ENCODE assay signal across 8 cellular contexts in the genomic region with DNA sequence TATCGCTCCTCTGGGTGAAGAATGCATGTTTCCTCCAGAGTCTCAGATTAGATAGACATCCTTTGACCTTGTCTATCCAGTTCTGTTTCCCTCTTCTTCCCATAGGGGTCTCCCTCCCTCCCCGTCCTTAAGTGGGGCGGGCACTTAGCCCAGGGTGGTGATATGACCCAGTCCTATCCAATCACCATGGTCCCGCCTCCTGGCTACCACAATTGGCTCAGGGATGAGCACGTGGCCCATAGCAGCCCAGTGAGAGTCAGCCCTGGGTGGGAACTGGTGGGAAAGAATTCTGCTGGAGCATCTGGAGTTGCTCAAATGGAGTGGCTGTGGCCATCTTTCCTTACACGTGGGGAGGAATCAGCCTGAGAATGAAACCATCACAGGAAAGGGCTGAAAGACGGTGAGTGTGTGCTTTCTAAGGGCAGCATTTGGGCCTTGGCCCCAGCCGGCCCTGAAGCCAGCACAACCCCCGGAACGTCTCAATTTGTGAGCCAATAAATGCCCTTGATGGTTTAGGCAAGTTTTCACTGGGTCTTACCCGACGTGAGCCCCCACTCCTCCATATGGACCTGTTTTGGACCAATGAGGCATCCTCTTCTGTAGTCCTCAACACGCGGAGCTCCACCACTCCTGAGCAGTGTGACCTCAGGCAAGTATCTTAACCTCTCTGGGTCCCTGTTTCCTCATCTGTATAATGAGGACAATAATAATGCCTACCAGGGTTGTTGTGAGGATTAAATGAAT. TPM values are rescaled to one million over a fixed set of nuclear protein-coding genes. Genes with fewer than 3 reads are reported as not detected.
DNase-seq lines count a peak whose midpoint lies in the region; ATAC-seq, FAIRE-seq and TF ChIP-seq lines count a peak whose summit lies in the region.

No MANE protein-coding gene starts in this region.

- DNase-seq in ACHN (peak; percentile 100), GM12891 (ENCODE audit: insufficient read length, low spot score) (peak; percentile 75), NCI-H1092 (lab: John Stamatoyannopoulos, UW) (peak; percentile 79), SK-N-MC (ENCODE audit: low read depth, low spot score) (peak; percentile 45), cerebellar cortex (ENCODE audit: low spot score) (peak; percentile 92), keratinocyte (ENCODE audit: low read depth, low spot score) (no peak)

- no peak overlapping the region for H3K9ac ChIP-seq in SK-N-MC (ENCODE audit: insufficient read length)
- no peak overlapping the region for H3K9ac ChIP-seq in keratinocyte (ENCODE audit: control insufficient read depth, extremely low read depth, insufficient read depth, low read length)

- H3K9me3 ChIP-seq in SK-N-MC (ENCODE audit: low read depth, low read length) (no peaks in the 10 kb centered on the region), keratinocyte (ENCODE audit: control insufficient read depth, low read depth, low read length) (no peaks in the 10 kb centered on the region)

- TF ChIP-seq CTCF in keratinocyte (optimal IDR thresholded peaks at IDR 0.05 in 1 of 3, IDR thresholded peaks at IDR 0.05 in 1 of 3, conservative IDR thresholded peaks at IDR 0.05 in 1 of 3; ENCODE audit: extremely low read depth in 1 of 3, insufficient read depth in 2 of 3, low read length in 3 of 3), result peak; percentile 27 to 45 (median 44)

- H3K27me3 ChIP-seq in keratinocyte (ENCODE audit: control insufficient read depth, extremely low read depth, insufficient read depth, low read length), result no peaks in the 10 kb centered on the region

- peaks cover 18% of the 10 kb centered on the region for H3K4me1 ChIP-seq in keratinocyte (ENCODE audit: control insufficient read depth, extremely low read depth, insufficient read depth, low read length)

- no peaks in the 10 kb centered on the region for H3K79me2 ChIP-seq in keratinocyte (ENCODE audit: control insufficient read depth, insufficient read depth, low read length)

- H3K4me2 ChIP-seq in keratinocyte (ENCODE audit: control insufficient read depth, extremely low read depth, insufficient read depth, low read depth, low read length), result no peak overlapping the region

- H3K4me3 ChIP-seq in SK-N-MC (0 out of 2 replicates have a peak overlapping the region, but pooled peaks have one; percentile 18), keratinocyte (ENCODE audit: control insufficient read depth in 2 of 3, extremely low read depth in 1 of 3, insufficient read depth in 2 of 3, low read depth in 1 of 3, low read length in 3 of 3) (no peak overlapping the region), skin epidermis (no peak overlapping the region)

- no peak overlapping the region for H2AFZ ChIP-seq in keratinocyte (ENCODE audit: control insufficient read depth, low read length)

- FAIRE-seq in GM12891 (lab: Jason Lieb, UNC) (peak; percentile 83), keratinocyte (lab: Jason Lieb, UNC) (no peak)

- peaks cover 21% of the 10 kb centered on the region for H3K36me3 ChIP-seq in SK-N-MC (ENCODE audit: insufficient read depth, low read length)
- H3K36me3 ChIP-seq in keratinocyte (ENCODE audit: control insufficient read depth in 2 of 2, extremely low read depth in 1 of 2, insufficient read depth in 2 of 2, low read length in 2 of 2), result peaks cover 8% of the 10 kb centered on the region in 2 experiments

- TF ChIP-seq POLR2A in GM12891 (IDR thresholded peaks at IDR 0.05; ENCODE audit: low read depth, low read length), result no peak

- H3K9me1 ChIP-seq in keratinocyte (ENCODE audit: control insufficient read depth, extremely low read depth, insufficient read depth, low read length), result no peaks in the 10 kb centered on the region

- no peaks in the 10 kb centered on the region for H4K20me1 ChIP-seq in keratinocyte (ENCODE audit: control insufficient read depth, extremely low read depth, insufficient read depth, low read length)

- dilution Hi-C loops in keratinocyte (cut with MboI; ENCODE audit: extremely low pct_ligation_motif_present, low sequenced_read_pairs), result no loop called here

- no peak for ATAC-seq in HG03565 (IDR thresholded peaks at IDR 0.05; ENCODE audit: unreplicated experiment)

- in situ Hi-C loops in ACHN (cut with HindIII; ENCODE audit: low pct_ligation_motif_present, low pct_unique_long_range_greater_than_20kb, low sequenced_read_pairs), result no loop called here

- H3K27ac ChIP-seq in SK-N-MC (peak overlapping the region; percentile 75; the same call in 1 of the 2 replicates), keratinocyte (ENCODE audit: control insufficient read depth, insufficient read depth, low read length) (no peak overlapping the region), skin epidermis (peak overlapping the region in 13 of 21 experiments; percentile 51 to 76 (median 70))

TF ChIP-seq in GM12891, 5 proteins besides CTCF, POLR2A, EP300 and RAD21:
- no peak for TF ChIP-seq POLR2AphosphoS5 (IDR thresholded peaks at IDR 0.05; ENCODE audit: low read depth, low read length)
- no peak for TF ChIP-seq TAF1 (IDR thresholded peaks at IDR 0.05; ENCODE audit: low read depth, low read length)
- no peak for TF ChIP-seq SPI1 (IDR thresholded peaks at IDR 0.05; ENCODE audit: low read depth, low read length)
- TF ChIP-seq PAX5 (IDR thresholded peaks at IDR 0.05; ENCODE audit: insufficient read depth, low read length, severe bottlenecking), result no peak
- TF ChIP-seq POU2F2 (IDR thresholded peaks at IDR 0.05; ENCODE audit: low read depth, low read length), result no peak
TF ChIP-seq in GM12891: peak in this region for 0.

RNA-seq across cellular contexts. Expression of gene MLXIP, which starts 14.3 kb away (rescaled TPM):
- polyA plus RNA-seq in GM12891 (2012; ENCODE audit: low read depth, missing spikeins), result 4.6 TPM
- polyA plus RNA-seq in keratinocyte, result 4.7 to 17.8 TPM (median 5.5 TPM) in 3 replicates
- 7.1 TPM for polyA plus RNA-seq in keratinocyte (2011; ENCODE audit: low read depth)
- 7.3 and 10.1 TPM in 2 replicates for polyA plus RNA-seq in keratinocyte (2011; cell fraction: cytosol; rRNA removed)
- 37.9 and 81.1 TPM in 2 replicates for polyA plus RNA-seq in keratinocyte (2011; cell fraction: nucleus; rRNA removed)
- polyA plus RNA-seq in keratinocyte (2012; ENCODE audit: low replicate concordance), result 19.4 and 29.7 TPM in 2 replicates
- polyA minus RNA-seq in keratinocyte, result 15.1 to 65.2 TPM (median 19.5 TPM) in 3 replicates
- 12.3 TPM for polyA minus RNA-seq in keratinocyte (2011; cell fraction: cytosol; rRNA and poly(A)+ RNA removed)
- 23.0 and 32.1 TPM in 2 replicates for polyA minus RNA-seq in keratinocyte (2011; cell fraction: nucleus; rRNA and poly(A)+ RNA removed)

RNA-seq across cellular contexts. Expression of gene BCL7A, which starts 42.5 kb away (rescaled TPM):
- polyA plus RNA-seq in GM12891 (2012; ENCODE audit: low read depth, missing spikeins), result 5.2 TPM
- polyA plus RNA-seq in keratinocyte, result 9.6 to 17.2 TPM (median 12.8 TPM) in 3 replicates
- 10.0 TPM for polyA plus RNA-seq in keratinocyte (2011; ENCODE audit: low read depth)
- polyA plus RNA-seq in keratinocyte (2011; cell fraction: cytosol; rRNA removed), result 10.0 and 11.9 TPM in 2 replicates
- 16.2 and 17.3 TPM in 2 replicates for polyA plus RNA-seq in keratinocyte (2011; cell fraction: nucleus; rRNA removed)
- polyA plus RNA-seq in keratinocyte (2012; ENCODE audit: low replicate concordance), result 15.5 and 15.9 TPM in 2 replicates
- 8.8 to 16.8 TPM (median 13.5 TPM) in 3 replicates for polyA minus RNA-seq in keratinocyte
- 7.1 TPM for polyA minus RNA-seq in keratinocyte (2011; cell fraction: cytosol; rRNA and poly(A)+ RNA removed)
- polyA minus RNA-seq in keratinocyte (2011; cell fraction: nucleus; rRNA and poly(A)+ RNA removed), result 6.8 and 11.6 TPM in 2 replicates
